ENCODE assay signal across 8 cellular contexts in genomic region chr1:146034976-146035469, GRCh38. TPM values are rescaled to one million over a fixed set of nuclear protein-coding genes. Genes with fewer than 3 reads are reported as not detected.
A peak's percentile ranks its signal among the peaks of the same experiment; 100 is the strongest.
DNase-seq lines count a peak whose midpoint lies in the region; ATAC-seq and FAIRE-seq lines count a peak whose summit lies in the region.

No MANE protein-coding gene starts in this region.

- no peak for DNase-seq in activated CD4-positive, alpha-beta T cell treated with anti-CD3 and anti-CD28 coated beads for 36 hours
- DNase-seq in activated CD4-positive, alpha-beta T cell treated with anti-CD3 and anti-CD28 coated beads for 48 hours: no peak
- peak; percentile 87 for DNase-seq in OCI-M1 (lab: John Stamatoyannopoulos, UW)
- peak; percentile 53 for DNase-seq in pons (ENCODE audit: low spot score)
- DNase-seq in GM19239 (ENCODE audit: insufficient read length, low spot score): no peak
- no peak for DNase-seq in cerebellum (ENCODE audit: low spot score)

- FAIRE-seq in GM19239 (lab: Jason Lieb, UNC): no peak

- H3K27me3 ChIP-seq in ectodermal cell (ENCODE audit: control insufficient read depth, insufficient read depth, low read length, poor library complexity, severe bottlenecking): no peaks in the 10 kb centered on the region

- no peaks in the 10 kb centered on the region for H3K9me3 Mint-ChIP-seq in activated CD4-positive, alpha-beta T cell treated with anti-CD3 and anti-CD28 coated beads for 36 hours (ENCODE audit: low read depth)

- POLR2A ChIA-PET in activated CD4-positive, alpha-beta T cell treated with anti-CD3 and anti-CD28 coated beads for 36 hours (lab: Charles Lee): interaction anchor here (1.0 to 8.8 kb wide), 5 partner anchors 14 to 190 kb away, joined by 3 to 228 read pairs (median 5); partner anchors contain the start of genes HJV, NUDT17 and PEX11B

- WGBS in ectodermal cell, 2 experiments: 45 to 48% methylated on average over 13 of the region's 13 CpGs

- peaks cover 34% of the 10 kb centered on the region for H3K4me1 Mint-ChIP-seq in activated CD4-positive, alpha-beta T cell treated with anti-CD3 and anti-CD28 coated beads for 36 hours

- H3K27ac Mint-ChIP-seq in activated CD4-positive, alpha-beta T cell treated with anti-CD3 and anti-CD28 coated beads for 36 hours: peak overlapping the region; percentile 24

- H3K27me3 Mint-ChIP-seq in activated CD4-positive, alpha-beta T cell treated with anti-CD3 and anti-CD28 coated beads for 36 hours: peaks cover 4% of the 10 kb centered on the region

- H3K36me3 ChIP-seq in ectodermal cell (ENCODE audit: control insufficient read depth, insufficient read depth, low read length): no peaks in the 10 kb centered on the region

- ATAC-seq in activated CD4-positive, alpha-beta T cell treated with anti-CD3 and anti-CD28 coated beads for 36 hours: no peak
- no peak for ATAC-seq in GM21515 (IDR thresholded peaks at IDR 0.05; ENCODE audit: unreplicated experiment)

- intact Hi-C loops in activated CD4-positive, alpha-beta T cell treated with anti-CD3 and anti-CD28 coated beads for 36 hours (cut with DNase I, micrococcal nuclease): loop anchor here (1.0 to 5.0 kb wide), 7 partner anchors 22 to 176 kb away; partner anchors contain the start of genes LIX1L (in 1 of the 2), PIAS3 (in 1 of the 2), RBM8A (in 1 of the 2) and TXNIP (in 1 of the 2)

- CTCF ChIA-PET in activated CD4-positive, alpha-beta T cell treated with anti-CD3 and anti-CD28 coated beads for 36 hours (lab: Charles Lee): interaction anchor here (0.7 to 9.5 kb wide), 8 partner anchors 12 to 208 kb away, joined by 3 to 76 read pairs (median 4); partner anchors contain the start of gene NUDT17

- H3K4me3 Mint-ChIP-seq in activated CD4-positive, alpha-beta T cell treated with anti-CD3 and anti-CD28 coated beads for 36 hours: peak overlapping the region; percentile 95

- no peaks in the 10 kb centered on the region for H3K9me3 ChIP-seq in ectodermal cell (ENCODE audit: control insufficient read depth, low read length)

- peak overlapping the region; percentile 99 for H3K4me3 ChIP-seq in ectodermal cell (ENCODE audit: insufficient read depth, low read depth, low read length)

- peaks cover 11% of the 10 kb centered on the region for H3K36me3 Mint-ChIP-seq in activated CD4-positive, alpha-beta T cell treated with anti-CD3 and anti-CD28 coated beads for 36 hours (ENCODE audit: low read depth)

- H3K4me1 ChIP-seq in ectodermal cell (ENCODE audit: control insufficient read depth, insufficient read depth, low read length): no peaks in the 10 kb centered on the region

- H3K27ac ChIP-seq in ectodermal cell (ENCODE audit: insufficient read depth, low read depth, low read length, poor library complexity, severe bottlenecking): no peak overlapping the region

RNA-seq across cellular contexts. Expression of gene HJV, which starts 13.5 kb away (rescaled TPM):
- not detected for total RNA-seq in activated CD4-positive, alpha-beta T cell treated with anti-CD3 and anti-CD28 coated beads for 36 hours
- polyA plus RNA-seq in ectodermal cell (2013, experiment 1 of 4): not detected
- polyA plus RNA-seq in ectodermal cell (2013, experiment 2 of 4): not detected
- not detected for polyA plus RNA-seq in ectodermal cell (2013, experiment 3 of 4)
- polyA plus RNA-seq in ectodermal cell (2013, experiment 4 of 4): not detected
- not detected for total RNA-seq in cerebellum

RNA-seq across cellular contexts. Expression of gene TXNIP, which starts 38.6 kb away (rescaled TPM):
- total RNA-seq in activated CD4-positive, alpha-beta T cell treated with anti-CD3 and anti-CD28 coated beads for 36 hours: 100 to 1,000 TPM; 112 TPM
- 159 TPM for polyA plus RNA-seq in ectodermal cell (2013, experiment 1 of 4)
- polyA plus RNA-seq in ectodermal cell (2013, experiment 2 of 4): 92.6 TPM
- 99.9 TPM for polyA plus RNA-seq in ectodermal cell (2013, experiment 3 of 4)
- polyA plus RNA-seq in ectodermal cell (2013, experiment 4 of 4): 140 TPM
- total RNA-seq in cerebellum: 147 TPM

Comparison
In these comparisons a context has a peak if more than half of its experiments do, and no peak if none do; other contexts are left out.
1. DNase-seq: peak in OCI-M1 (single experiment) and pons (single experiment); none in activated CD4-positive, alpha-beta T cell treated with anti-CD3 and anti-CD28 coated beads for 36 hours (single experiment), activated CD4-positive, alpha-beta T cell treated with anti-CD3 and anti-CD28 coated beads for 48 hours (single experiment), GM19239 (single experiment) and cerebellum (single experiment).